35 cellular contexts compared by ENCODE assay signal in the genomic region with DNA sequence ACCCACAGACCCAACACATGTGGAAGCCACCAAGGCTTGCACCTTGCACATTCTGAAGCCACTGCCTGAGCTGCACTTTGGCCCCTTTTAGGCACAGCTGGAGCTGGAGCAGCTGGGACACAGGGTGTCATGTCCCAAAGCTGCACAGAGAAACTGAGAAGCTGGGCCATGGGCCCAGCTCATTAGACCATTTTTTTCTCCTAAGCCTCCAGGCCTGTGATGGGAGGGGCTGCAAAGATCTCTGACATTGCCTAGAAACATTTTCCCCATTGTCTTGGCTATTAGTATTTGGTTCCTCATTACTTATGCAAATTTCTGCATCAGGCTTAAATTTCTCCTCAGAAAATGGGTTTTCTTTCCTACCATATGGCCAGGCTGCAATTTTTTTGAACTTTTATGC.
"Had no signal": no experiment of that assay in that cellular context is flagged by ENCODE, and none has a peak within 500 bp of the region (broad histone marks: within the 10 kb centered on the region; RNA-seq: fewer than 3 reads in every experiment).

No MANE protein-coding gene starts in this region.

- H3K27me3 ChIP-seq: MG63 had no signal

- DNase-seq: Karpas-422, Kasumi-1, MG63, MM.1S, MV-4-11, NCI-H1048, NCI-H1092, NCI-H1092 treated with DMSO at 0.1 percent for 48 hours, NCI-H1105, NCI-H1105 treated with DMSO at 0.1 percent for 48 hours, NCI-H1417, NCI-H1417 treated with DMSO at 0.1 percent for 48 hours, NCI-H1436, NCI-H1436 treated with DMSO at 0.1 percent for 48 hours, NCI-H146, NCI-H1694, NCI-H1694 treated with DMSO at 0.1 percent for 48 hours, NCI-H187, NCI-H1930, NCI-H2029, NCI-H2029 treated with DMSO at 0.1 percent for 48 hours, NCI-H2081, NCI-H2081 treated with DMSO at 0.1 percent for 48 hours, NCI-H2107, NCI-H2171, NCI-H2171 treated with DMSO at 0.1 percent for 48 hours, NCI-H2227 treated with DMSO at 0.1 percent for 48 hours, NCI-H226, NCI-H345, NCI-H446, NCI-H446 treated with DMSO at 0.1 percent for 48 hours, NCI-H510A, NCI-H510A treated with DMSO at 0.1 percent for 48 hours, NCI-H524, NCI-H524 treated with DMSO at 0.1 percent for 48 hours had no signal

- H3K9me3 ChIP-seq: MG63 had no signal

- H3K36me3 ChIP-seq: MG63 had no signal

- H3K4me3 ChIP-seq: MG63 had no signal
